In genomic region chr5:148735301-148735700, GRCh38 we compare ENCODE assay signal across 13 cellular contexts.
"Had no signal": no experiment of that assay in that cellular context is flagged by ENCODE, and none has a peak within 500 bp of the region (broad histone marks: within the 10 kb centered on the region; RNA-seq: fewer than 3 reads in every experiment).

No MANE protein-coding gene starts in this region.

- DNase-seq: activated CD4-positive, alpha-beta T cell treated with anti-CD3 and anti-CD28 coated beads for 4 hours; activated CD8-positive, alpha-beta memory T cell treated with anti-CD3 and anti-CD28 coated beads, Interleukin-2, amount 50 U/mL, for 4 hours; activated CD8-positive, alpha-beta T cell treated with anti-CD3 and anti-CD28 coated beads for 36 hours; activated naive CD8-positive, alpha-beta T cell treated with anti-CD3 and anti-CD28 coated beads, Interleukin-2, amount 10 ng/mL, durations not matched to agents 7 days and 5 days; activated T-cell treated with anti-CD3 and anti-CD28 coated beads, Interleukin-2, amount 50 U/mL, for 72 hours; anterior cingulate cortex; heart right ventricle; islet precursor cell; ovary; stimulated activated CD4-positive, alpha-beta T cell treated with anti-CD3 and anti-CD28 coated beads, Interleukin-12 subunit alpha, Interleukin-12 subunit beta, amount 100 ng/mL, for 4 hours; stimulated activated naive CD4-positive, alpha-beta T cell treated with Interleukin-2 at 50 U/mL for 16 hours; T1000; WERI-Rb-1 had no signal
